ENCODE assay signal across 8 cellular contexts in the genomic region with DNA sequence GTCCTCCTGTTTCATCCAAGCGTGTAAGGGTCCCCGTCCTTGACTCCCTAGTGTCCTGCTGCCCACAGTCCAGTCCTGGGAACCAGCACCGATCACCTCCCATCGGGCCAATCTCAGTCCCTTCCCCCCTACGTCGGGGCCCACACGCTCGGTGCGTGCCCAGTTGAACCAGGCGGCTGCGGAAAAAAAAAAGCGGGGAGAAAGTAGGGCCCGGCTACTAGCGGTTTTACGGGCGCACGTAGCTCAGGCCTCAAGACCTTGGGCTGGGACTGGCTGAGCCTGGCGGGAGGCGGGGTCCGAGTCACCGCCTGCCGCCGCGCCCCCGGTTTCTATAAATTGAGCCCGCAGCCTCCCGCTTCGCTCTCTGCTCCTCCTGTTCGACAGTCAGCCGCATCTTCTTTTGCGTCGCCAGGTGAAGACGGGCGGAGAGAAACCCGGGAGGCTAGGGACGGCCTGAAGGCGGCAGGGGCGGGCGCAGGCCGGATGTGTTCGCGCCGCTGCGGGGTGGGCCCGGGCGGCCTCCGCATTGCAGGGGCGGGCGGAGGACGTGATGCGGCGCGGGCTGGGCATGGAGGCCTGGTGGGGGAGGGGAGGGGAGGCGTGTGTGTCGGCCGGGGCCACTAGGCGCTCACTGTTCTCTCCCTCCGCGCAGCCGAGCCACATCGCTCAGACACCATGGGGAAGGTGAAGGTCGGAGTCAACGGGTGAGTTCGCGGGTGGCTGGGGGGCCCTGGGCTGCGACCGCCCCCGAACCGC. TPM values are rescaled to one million over a fixed set of nuclear protein-coding genes. Genes with fewer than 3 reads are reported as not detected.
A peak's percentile ranks its signal among the peaks of the same experiment; 100 is the strongest.
DNase-seq lines count a peak whose midpoint lies in the region; ATAC-seq, FAIRE-seq and TF ChIP-seq lines count a peak whose summit lies in the region.

A gene (plus strand): TSS at position 360 of the 756 bp plus-strand sequence. CDS start 316 bp downstream, at position 676.

- peak; percentile 66 for ATAC-seq in HG02798 (IDR thresholded peaks at IDR 0.05; ENCODE audit: poor library complexity, unreplicated experiment)
- peak; percentile 92 to 93 for ATAC-seq in upper lobe of left lung (ENCODE audit: low FRiP score in 2 of 2)

- peaks cover 36% of the 10 kb centered on the region for H3K4me1 ChIP-seq in adipocyte (ENCODE audit: control insufficient read depth, insufficient read depth, low read length)
- H3K4me1 ChIP-seq in cardiac muscle cell (ENCODE audit: low read depth) = peaks cover 24% of the 10 kb centered on the region
- peaks cover 39 to 56% (median 51%) of the 10 kb centered on the region in 4 donors for H3K4me1 ChIP-seq in upper lobe of left lung

- DNase-seq in GM12891 (ENCODE audit: insufficient read length, low spot score) (peak; percentile 88), NCI-H1436 (lab: John Stamatoyannopoulos, UW) (peak; percentile 96), T follicular helper cell (ENCODE audit: low read depth) (peak; percentile 77), adipocyte (ENCODE audit: low read depth) (peak; percentile 99), cardiac muscle cell (ENCODE audit: low read depth in 1 of 2, low spot score in 1 of 2) (peak; percentile 97 to 98), posterior cingulate gyrus (peak; percentile 91 to 100 (median 98)), upper lobe of left lung (peak; percentile 94 to 95)

- H3K9me3 ChIP-seq in adipocyte (ENCODE audit: control insufficient read depth, low read length) (no peaks in the 10 kb centered on the region), cardiac muscle cell (ENCODE audit: low read depth) (no peaks in the 10 kb centered on the region), upper lobe of left lung (no peaks in the 10 kb centered on the region)

- peak within 1 kb of the TSS; percentile 97 for H3K9ac ChIP-seq in adipocyte (ENCODE audit: low read length)

- H3K27ac ChIP-seq in cardiac muscle cell (peak within 1 kb of the TSS; percentile 84), upper lobe of left lung (peak within 1 kb of the TSS; percentile 93 to 99 (median 97))

- TF ChIP-seq CTCF in cardiac muscle cell (IDR thresholded peaks at IDR 0.05; ENCODE audit: low read depth, low read length) (no peak), upper lobe of left lung (IDR thresholded peaks at IDR 0.05) (peak in 1 of 6 experiments; percentile 1)

- no peak for FAIRE-seq in GM12891 (lab: Jason Lieb, UNC)

- H3K27me3 ChIP-seq in adipocyte (replicated peaks; ENCODE audit: control insufficient read depth, insufficient read depth, low read length) (no peaks in the 10 kb centered on the region), cardiac muscle cell (no peaks in the 10 kb centered on the region), upper lobe of left lung (no peaks in the 10 kb centered on the region)

- intact Hi-C loops in posterior cingulate gyrus (cut with DNase I) = loop anchor here (1.0 kb wide), 1 partner anchor 64 kb away; a partner anchor contains a TSS

- no peak for TF ChIP-seq EP300 in upper lobe of left lung (IDR thresholded peaks at IDR 0.05)

- H3K36me3 ChIP-seq in adipocyte (ENCODE audit: control insufficient read depth, insufficient read depth, low read length, severe bottlenecking) (peaks cover 55% of the 10 kb centered on the region), cardiac muscle cell (peaks cover 44% of the 10 kb centered on the region), upper lobe of left lung (peaks cover 13 to 59% (median 50%) of the 10 kb centered on the region in 4 donors)

- WGBS in upper lobe of left lung, 2 donors = 0% methylated on average over 24 to 52 of the region's 69 CpGs

- TF ChIP-seq POLR2A in GM12891 (IDR thresholded peaks at IDR 0.05; ENCODE audit: low read depth, low read length) = peak; percentile 99
- peak; percentile 15 to 96 (median 82) for TF ChIP-seq POLR2A in upper lobe of left lung (IDR thresholded peaks at IDR 0.05)

- H3K4me3 ChIP-seq in adipocyte (ENCODE audit: low read length) (peak within 1 kb of the TSS; percentile 93), cardiac muscle cell (peak within 1 kb of the TSS; percentile 91), upper lobe of left lung (peak within 1 kb of the TSS; percentile 66 to 98 (median 86))

TF ChIP-seq in GM12891, 5 proteins besides CTCF, POLR2A, EP300 and RAD21:
- TF ChIP-seq TAF1 (IDR thresholded peaks at IDR 0.05; ENCODE audit: low read depth, low read length) (peak; percentile 90), PAX5 (IDR thresholded peaks at IDR 0.05; ENCODE audit: insufficient read depth, low read length, severe bottlenecking) (no peak), POLR2AphosphoS5 (IDR thresholded peaks at IDR 0.05; ENCODE audit: low read depth, low read length) (peak; percentile 99), SPI1 (IDR thresholded peaks at IDR 0.05; ENCODE audit: low read depth, low read length) (no peak), POU2F2 (IDR thresholded peaks at IDR 0.05; ENCODE audit: low read depth, low read length) (peak; percentile 88)

RNA-seq across cellular contexts. Expression of the gene that starts here (rescaled TPM):
- 8,862 TPM for polyA plus RNA-seq in GM12891 (2012; ENCODE audit: low read depth, missing spikeins)
- 8,013 and 12,904 TPM in 2 replicates for total RNA-seq in cardiac muscle cell
- 11,564 and 14,299 TPM in 2 replicates for polyA plus RNA-seq in cardiac muscle cell
- total RNA-seq in upper lobe of left lung = 1,000 to 10,000 TPM in 3 of 6 donors, 100 to 1,000 TPM in 3; 442 to 1,402 (median 931) TPM

Comparison
In these comparisons a context has a peak if more than half of its experiments do, and no peak if none do; other contexts are left out.
1. Peak in every context shown above with its lines: DNase-seq, ATAC-seq, H3K4me3 ChIP-seq and H3K27ac ChIP-seq.